In the genomic region with DNA sequence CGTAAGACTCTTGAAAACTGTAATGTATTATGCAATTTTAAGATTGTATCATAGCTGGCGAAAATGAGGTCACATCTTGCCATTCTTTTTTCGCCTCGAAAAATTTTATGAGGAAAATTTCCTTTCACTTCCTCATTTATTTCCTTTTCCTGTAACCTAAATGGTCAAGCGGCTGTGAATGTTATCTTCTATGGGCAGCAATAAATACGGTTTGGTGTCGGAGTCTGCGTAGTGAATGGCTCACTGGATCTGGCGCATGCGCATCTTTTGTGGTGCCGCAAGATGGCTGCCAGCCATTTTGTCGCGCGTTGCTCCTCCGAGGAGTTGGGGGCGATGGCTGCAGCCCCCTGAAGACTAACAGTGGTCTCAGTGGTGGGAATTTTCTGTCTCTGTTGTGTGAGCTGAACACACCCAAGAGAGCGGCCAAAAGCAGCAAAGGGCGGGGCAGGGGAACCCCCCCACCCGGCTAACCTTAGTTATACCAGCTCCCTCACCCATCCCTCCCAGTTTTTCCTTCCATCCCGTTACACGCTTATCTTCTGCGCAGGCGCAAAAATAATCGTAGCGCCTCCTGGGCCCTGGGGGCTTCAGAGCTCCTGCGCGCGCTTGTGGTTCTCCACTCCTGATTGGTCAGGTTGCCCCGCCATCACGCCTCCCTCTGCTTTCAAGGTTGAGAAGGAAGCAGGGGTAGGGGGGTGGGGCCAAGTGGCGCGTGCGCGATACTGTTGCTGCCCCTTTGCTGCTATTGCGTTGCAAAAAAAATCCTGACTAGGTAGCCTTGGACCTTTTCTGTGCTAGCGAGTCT, we compare ENCODE assay signal across 1 cellular context.
TF ChIP-seq lines count a peak whose summit lies in the region.

A gene (plus strand): TSS at position 722 of the 805 bp plus-strand sequence. CDS start 568 bp downstream, outside the sequence.

TF ChIP-seq in K562, 482 proteins besides CTCF, POLR2A, EP300 and RAD21 (continued from another document):
- TF ChIP-seq, protein P1, sequence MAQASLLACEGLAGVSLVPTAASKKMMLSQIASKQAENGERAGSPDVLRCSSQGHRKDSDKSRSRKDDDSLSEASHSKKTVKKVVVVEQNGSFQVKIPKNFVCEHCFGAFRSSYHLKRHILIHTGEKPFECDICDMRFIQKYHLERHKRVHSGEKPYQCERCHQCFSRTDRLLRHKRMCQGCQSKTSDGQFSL (CRISPR knock-in tag; IDR thresholded peaks at IDR 0.05), result peak; percentile 99
- TF ChIP-seq, protein P1 (tag; IDR thresholded peaks at IDR 0.05), result peak; percentile 7 to 94; a peak in 2 of 4 replicates
- TF ChIP-seq L3MBTL2 (IDR thresholded peaks at IDR 0.05), result peak; percentile 96
- TF ChIP-seq ZNF57 (CRISPR knock-in tag; IDR thresholded peaks at IDR 0.05), result no peak
- TF ChIP-seq TEAD2 (tag; IDR thresholded peaks at IDR 0.05), result no peak
- TF ChIP-seq ZNF133 (CRISPR knock-in tag; IDR thresholded peaks at IDR 0.05), result no peak
- TF ChIP-seq ZKSCAN8 (CRISPR knock-in tag; IDR thresholded peaks at IDR 0.05), result no peak
- no peak for TF ChIP-seq ZNF217 (CRISPR knock-in tag; IDR thresholded peaks at IDR 0.05)
- TF ChIP-seq, protein P2, sequence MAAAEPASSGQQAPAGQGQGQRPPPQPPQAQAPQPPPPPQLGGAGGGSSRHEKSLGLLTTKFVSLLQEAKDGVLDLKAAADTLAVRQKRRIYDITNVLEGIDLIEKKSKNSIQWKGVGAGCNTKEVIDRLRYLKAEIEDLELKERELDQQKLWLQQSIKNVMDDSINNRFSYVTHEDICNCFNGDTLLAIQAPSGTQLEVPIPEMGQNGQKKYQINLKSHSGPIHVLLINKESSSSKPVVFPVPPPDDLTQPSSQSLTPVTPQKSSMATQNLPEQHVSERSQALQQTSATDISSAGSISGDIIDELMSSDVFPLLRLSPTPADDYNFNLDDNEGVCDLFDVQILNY (CRISPR knock-in tag; IDR thresholded peaks at IDR 0.05), result 0 out of 2 replicates have a peak, but pooled peaks have one; percentile 51
